8 cellular contexts compared by ENCODE assay signal in the genomic region with DNA sequence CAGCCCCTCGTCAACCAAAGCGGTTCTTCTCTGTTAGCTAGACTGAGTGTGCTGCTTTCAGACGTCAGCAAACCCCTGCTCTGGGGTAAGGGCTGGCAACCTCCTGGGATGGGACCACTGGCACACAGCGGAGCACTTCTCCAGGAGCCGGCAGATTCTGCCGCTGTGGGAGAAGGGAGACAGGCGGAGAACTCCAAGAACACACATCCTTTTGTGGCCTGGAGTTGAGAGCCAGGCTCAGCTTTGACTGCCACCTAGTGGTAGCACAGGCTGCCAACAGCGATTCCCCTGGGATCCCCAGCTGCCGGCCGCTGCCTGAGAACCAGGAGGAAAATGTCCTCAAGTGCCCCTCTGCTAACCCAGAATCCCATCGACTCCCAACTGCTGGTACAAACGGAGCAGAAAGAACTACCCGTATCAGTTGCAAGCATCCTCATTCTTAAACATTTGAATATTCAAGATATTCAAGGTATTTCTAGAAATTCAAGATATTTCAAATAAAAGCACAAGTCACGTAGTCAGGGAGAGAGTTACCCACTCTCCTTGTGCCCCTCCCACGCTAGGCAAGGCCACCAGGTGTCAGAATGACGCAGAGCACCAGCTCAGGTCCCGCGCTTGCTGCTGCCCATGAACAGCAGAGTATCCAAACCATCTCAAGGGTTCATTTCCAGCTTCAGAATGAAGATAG. TPM values are rescaled to one million over a fixed set of nuclear protein-coding genes. Genes with fewer than 3 reads are reported as not detected.
A peak's percentile ranks its signal among the peaks of the same experiment; 100 is the strongest.
DNase-seq lines count a peak whose midpoint lies in the region; ATAC-seq lines count a peak whose summit lies in the region.

No MANE protein-coding gene starts in this region.

- peak overlapping the region; percentile 51 for H3K9ac ChIP-seq in SK-N-MC (ENCODE audit: insufficient read length)

- H3K36me3 ChIP-seq in SK-N-MC (ENCODE audit: insufficient read depth, low read length): peaks cover 47% of the 10 kb centered on the region

- no peaks in the 10 kb centered on the region for H3K9me3 ChIP-seq in SK-N-MC (ENCODE audit: low read depth, low read length)

- H3K27ac ChIP-seq in SK-N-MC: peak overlapping the region; percentile 85

- peaks cover 0 to 8% of the 10 kb centered on the region in 2 donors for H3K36me3 Mint-ChIP-seq in activated naive CD4-positive, alpha-beta T cell treated with anti-CD3 and anti-CD28 coated beads, Interleukin-2, amount 50 U/mL, for 72 hours

- H3K27ac Mint-ChIP-seq in activated naive CD4-positive, alpha-beta T cell treated with anti-CD3 and anti-CD28 coated beads, Interleukin-2, amount 50 U/mL, for 72 hours: peak overlapping the region in 1 of 2 donors; percentile 85

- H3K4me3 ChIP-seq in SK-N-MC: peak overlapping the region; percentile 50

- intact Hi-C loops in Right ventricle myocardium inferior (cut with DNase I): loop anchor here (1.0 kb wide), 1 partner anchor 569 kb away; no protein-coding TSS in a partner anchor
- intact Hi-C loops in posterior cingulate gyrus (cut with DNase I): loop anchor here (1.0 kb wide), 1 partner anchor 569 kb away; no protein-coding TSS in a partner anchor

- peak; percentile 96 for DNase-seq in ELF-1 (ENCODE audit: low read depth, low spot score)
- DNase-seq in MV-4-11 (lab: John Stamatoyannopoulos, UW): peak; percentile 49
- peak; percentile 70 for DNase-seq in SK-N-MC (ENCODE audit: low read depth, low spot score)
- DNase-seq in activated naive CD4-positive, alpha-beta T cell treated with anti-CD3 and anti-CD28 coated beads, Interleukin-2, amount 50 U/mL, for 72 hours (ENCODE audit: low spot score in 2 of 2): peak in 1 of 2 donors; percentile 60
- DNase-seq in Right ventricle myocardium inferior (ENCODE audit: missing footprints): peak; percentile 89
- DNase-seq in posterior cingulate gyrus: peak; percentile 83 to 98 (median 89)

- ATAC-seq in activated naive CD4-positive, alpha-beta T cell treated with anti-CD3 and anti-CD28 coated beads, Interleukin-2, amount 50 U/mL, for 72 hours: peak; percentile 22 to 34
- ATAC-seq in Right ventricle myocardium inferior: peak; percentile 66
- no peak for ATAC-seq in HG02610 (IDR thresholded peaks at IDR 0.05; ENCODE audit: unreplicated experiment)
- ATAC-seq in HG02763 (IDR thresholded peaks at IDR 0.05; ENCODE audit: unreplicated experiment): no peak

- no peaks in the 10 kb centered on the region for H3K9me3 Mint-ChIP-seq in activated naive CD4-positive, alpha-beta T cell treated with anti-CD3 and anti-CD28 coated beads, Interleukin-2, amount 50 U/mL, for 72 hours

RNA-seq across cellular contexts. Expression of a gene that starts 4.9 kb away (rescaled TPM):
- total RNA-seq in activated naive CD4-positive, alpha-beta T cell treated with anti-CD3 and anti-CD28 coated beads, Interleukin-2, amount 50 U/mL, for 72 hours: 10 to 100 TPM; 19.1 to 21.0 TPM
- 9.2 TPM for total RNA-seq in Right ventricle myocardium inferior

RNA-seq across cellular contexts. Expression of a gene that starts 29.3 kb away (rescaled TPM):
- total RNA-seq in activated naive CD4-positive, alpha-beta T cell treated with anti-CD3 and anti-CD28 coated beads, Interleukin-2, amount 50 U/mL, for 72 hours: under 1 TPM; 0.16 to 0.39 TPM
- 145 TPM for total RNA-seq in Right ventricle myocardium inferior

RNA-seq across cellular contexts. Expression of a gene that starts 33.5 kb away (rescaled TPM):
- under 1 TPM in 1 of 2 donors, not detected in 1; 0.11 TPM for total RNA-seq in activated naive CD4-positive, alpha-beta T cell treated with anti-CD3 and anti-CD28 coated beads, Interleukin-2, amount 50 U/mL, for 72 hours
- not detected for total RNA-seq in Right ventricle myocardium inferior

Comparison
In these comparisons a context has a peak if more than half of its experiments do, and no peak if none do; other contexts are left out.
1. ATAC-seq: peak in activated naive CD4-positive, alpha-beta T cell treated with anti-CD3 and anti-CD28 coated beads, Interleukin-2, amount 50 U/mL, for 72 hours (2 of 2) and Right ventricle myocardium inferior (single experiment); none in HG02610 (single experiment) and HG02763 (single experiment).
2. RNA of a gene that starts 29.3 kb away (total RNA-seq): 145 TPM in Right ventricle myocardium inferior (single experiment); 0.16 to 0.39 TPM in activated naive CD4-positive, alpha-beta T cell treated with anti-CD3 and anti-CD28 coated beads, Interleukin-2, amount 50 U/mL, for 72 hours; every median in the first group is over 100 times any median in the second.